In the genomic region with DNA sequence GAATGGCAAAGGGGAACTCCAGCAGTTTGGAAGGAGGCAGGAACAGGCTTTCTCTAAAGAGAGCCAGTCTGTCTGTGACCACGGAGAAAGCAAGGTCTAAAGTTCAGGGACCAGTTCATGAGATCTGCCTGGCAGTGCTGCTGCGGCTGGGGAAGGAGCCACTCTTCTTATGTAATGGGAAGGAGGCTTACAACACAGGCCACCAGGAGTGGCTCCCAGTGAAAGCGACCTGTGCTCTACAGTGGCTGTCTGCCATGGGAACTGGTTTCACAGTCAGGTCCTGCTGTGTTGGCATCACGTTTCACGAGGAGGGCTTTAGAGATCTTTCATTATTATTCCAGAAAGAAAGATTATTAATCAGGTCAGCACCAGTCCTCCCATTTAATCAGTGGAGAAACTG, we compare ENCODE assay signal across 1 cellular context.
TF ChIP-seq lines count a peak whose summit lies in the region.

No MANE protein-coding gene starts in this region.

TF ChIP-seq in HepG2, 621 proteins besides CTCF, POLR2A, EP300 and RAD21 (continued from another document and continues in another):
- TF ChIP-seq, protein P1, sequence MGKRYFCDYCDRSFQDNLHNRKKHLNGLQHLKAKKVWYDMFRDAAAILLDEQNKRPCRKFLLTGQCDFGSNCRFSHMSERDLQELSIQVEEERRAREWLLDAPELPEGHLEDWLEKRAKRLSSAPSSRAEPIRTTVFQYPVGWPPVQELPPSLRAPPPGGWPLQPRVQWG (CRISPR knock-in tag; IDR thresholded peaks at IDR 0.05; ENCODE audit: borderline replicate concordance, low read depth) = no peak
- TF ChIP-seq ZNF816 (CRISPR knock-in tag; IDR thresholded peaks at IDR 0.05; ENCODE audit: borderline replicate concordance) (no peak), TCF7L2 (IDR thresholded peaks at IDR 0.05; ENCODE audit: low read depth, low read length) (no peak), ZNF138 (CRISPR knock-in tag; IDR thresholded peaks at IDR 0.05; ENCODE audit: low read depth) (no peak), REPIN1 (CRISPR knock-in tag; IDR thresholded peaks at IDR 0.05; ENCODE audit: borderline replicate concordance, low read depth) (no peak), POLR2AphosphoS5 (IDR thresholded peaks at IDR 0.05; ENCODE audit: low read depth, low read length) (no peak), CENPX (CRISPR knock-in tag; IDR thresholded peaks at IDR 0.05) (no peak), ZNF841 (CRISPR knock-in tag; IDR thresholded peaks at IDR 0.05; ENCODE audit: borderline replicate concordance) (no peak), TBL1XR1 (IDR thresholded peaks at IDR 0.05; ENCODE audit: borderline replicate concordance, low read length, partially characterized antibody) (no peak), ZFP90 (CRISPR knock-in tag; IDR thresholded peaks at IDR 0.05; ENCODE audit: borderline replicate concordance) (no peak), RXRB (CRISPR knock-in tag; IDR thresholded peaks at IDR 0.05; ENCODE audit: borderline replicate concordance) (0 out of 2 replicates have a peak, but pooled peaks have one; percentile 23), ZNF326 (CRISPR knock-in tag; IDR thresholded peaks at IDR 0.05; ENCODE audit: borderline replicate concordance) (no peak), FOXA3 (CRISPR knock-in tag; IDR thresholded peaks at IDR 0.05) (0 out of 2 replicates have a peak, but pooled peaks have one; percentile 8), PRPF4 (IDR thresholded peaks at IDR 0.05; ENCODE audit: low read depth, low read length, poor library complexity, severe bottlenecking) (no peak), NR1H2 (CRISPR knock-in tag; IDR thresholded peaks at IDR 0.05; ENCODE audit: borderline replicate concordance, low read depth) (no peak), ZNF777 (CRISPR knock-in tag; IDR thresholded peaks at IDR 0.05) (no peak), ZNF883 (CRISPR knock-in tag; IDR thresholded peaks at IDR 0.05; ENCODE audit: not compliant biosample characterization) (no peak), ZBTB7A (CRISPR knock-in tag; IDR thresholded peaks at IDR 0.05) (no peak), TMF1 (CRISPR knock-in tag; IDR thresholded peaks at IDR 0.05; ENCODE audit: low read depth) (no peak), SALL1 (CRISPR knock-in tag; IDR thresholded peaks at IDR 0.05) (peak; percentile 24; the same call in 1 of the 2 replicates), ZNF367 (CRISPR knock-in tag; IDR thresholded peaks at IDR 0.05; ENCODE audit: borderline replicate concordance) (no peak), BORCS8-MEF2B (CRISPR knock-in tag; IDR thresholded peaks at IDR 0.05) (no peak), ESRRA (CRISPR knock-in tag; IDR thresholded peaks at IDR 0.05; ENCODE audit: low read depth) (no peak), HMG20A (CRISPR knock-in tag; IDR thresholded peaks at IDR 0.05; ENCODE audit: borderline replicate concordance) (peak; percentile 33; the same call in 1 of the 2 replicates), RELA (CRISPR knock-in tag; IDR thresholded peaks at IDR 0.05) (no peak), ZNF879 (CRISPR knock-in tag; IDR thresholded peaks at IDR 0.05) (no peak), CCAR2 (optimal IDR thresholded peaks at IDR 0.05; ENCODE audit: low read depth, low read length) (no peak), SALL2 (CRISPR knock-in tag; IDR thresholded peaks at IDR 0.05) (no peak), NKX3-1 (CRISPR knock-in tag; IDR thresholded peaks at IDR 0.05) (no peak)
- TF ChIP-seq, protein P2, sequence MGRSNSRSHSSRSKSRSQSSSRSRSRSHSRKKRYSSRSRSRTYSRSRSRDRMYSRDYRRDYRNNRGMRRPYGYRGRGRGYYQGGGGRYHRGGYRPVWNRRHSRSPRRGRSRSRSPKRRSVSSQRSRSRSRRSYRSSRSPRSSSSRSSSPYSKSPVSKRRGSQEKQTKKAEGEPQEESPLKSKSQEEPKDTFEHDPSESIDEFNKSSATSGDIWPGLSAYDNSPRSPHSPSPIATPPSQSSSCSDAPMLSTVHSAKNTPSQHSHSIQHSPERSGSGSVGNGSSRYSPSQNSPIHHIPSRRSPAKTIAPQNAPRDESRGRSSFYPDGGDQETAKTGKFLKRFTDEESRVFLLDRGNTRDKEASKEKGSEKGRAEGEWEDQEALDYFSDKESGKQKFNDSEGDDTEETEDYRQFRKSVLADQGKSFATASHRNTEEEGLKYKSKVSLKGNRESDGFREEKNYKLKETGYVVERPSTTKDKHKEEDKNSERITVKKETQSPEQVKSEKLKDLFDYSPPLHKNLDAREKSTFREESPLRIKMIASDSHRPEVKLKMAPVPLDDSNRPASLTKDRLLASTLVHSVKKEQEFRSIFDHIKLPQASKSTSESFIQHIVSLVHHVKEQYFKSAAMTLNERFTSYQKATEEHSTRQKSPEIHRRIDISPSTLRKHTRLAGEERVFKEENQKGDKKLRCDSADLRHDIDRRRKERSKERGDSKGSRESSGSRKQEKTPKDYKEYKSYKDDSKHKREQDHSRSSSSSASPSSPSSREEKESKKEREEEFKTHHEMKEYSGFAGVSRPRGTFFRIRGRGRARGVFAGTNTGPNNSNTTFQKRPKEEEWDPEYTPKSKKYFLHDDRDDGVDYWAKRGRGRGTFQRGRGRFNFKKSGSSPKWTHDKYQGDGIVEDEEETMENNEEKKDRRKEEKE (IDR thresholded peaks at IDR 0.05) = no peak
- TF ChIP-seq, protein P3, sequence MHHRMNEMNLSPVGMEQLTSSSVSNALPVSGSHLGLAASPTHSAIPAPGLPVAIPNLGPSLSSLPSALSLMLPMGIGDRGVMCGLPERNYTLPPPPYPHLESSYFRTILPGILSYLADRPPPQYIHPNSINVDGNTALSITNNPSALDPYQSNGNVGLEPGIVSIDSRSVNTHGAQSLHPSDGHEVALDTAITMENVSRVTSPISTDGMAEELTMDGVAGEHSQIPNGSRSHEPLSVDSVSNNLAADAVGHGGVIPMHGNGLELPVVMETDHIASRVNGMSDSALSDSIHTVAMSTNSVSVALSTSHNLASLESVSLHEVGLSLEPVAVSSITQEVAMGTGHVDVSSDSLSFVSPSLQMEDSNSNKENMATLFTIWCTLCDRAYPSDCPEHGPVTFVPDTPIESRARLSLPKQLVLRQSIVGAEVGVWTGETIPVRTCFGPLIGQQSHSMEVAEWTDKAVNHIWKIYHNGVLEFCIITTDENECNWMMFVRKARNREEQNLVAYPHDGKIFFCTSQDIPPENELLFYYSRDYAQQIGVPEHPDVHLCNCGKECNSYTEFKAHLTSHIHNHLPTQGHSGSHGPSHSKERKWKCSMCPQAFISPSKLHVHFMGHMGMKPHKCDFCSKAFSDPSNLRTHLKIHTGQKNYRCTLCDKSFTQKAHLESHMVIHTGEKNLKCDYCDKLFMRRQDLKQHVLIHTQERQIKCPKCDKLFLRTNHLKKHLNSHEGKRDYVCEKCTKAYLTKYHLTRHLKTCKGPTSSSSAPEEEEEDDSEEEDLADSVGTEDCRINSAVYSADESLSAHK (CRISPR knock-in tag; IDR thresholded peaks at IDR 0.05; ENCODE audit: borderline replicate concordance) = no peak
- TF ChIP-seq, protein P4, sequence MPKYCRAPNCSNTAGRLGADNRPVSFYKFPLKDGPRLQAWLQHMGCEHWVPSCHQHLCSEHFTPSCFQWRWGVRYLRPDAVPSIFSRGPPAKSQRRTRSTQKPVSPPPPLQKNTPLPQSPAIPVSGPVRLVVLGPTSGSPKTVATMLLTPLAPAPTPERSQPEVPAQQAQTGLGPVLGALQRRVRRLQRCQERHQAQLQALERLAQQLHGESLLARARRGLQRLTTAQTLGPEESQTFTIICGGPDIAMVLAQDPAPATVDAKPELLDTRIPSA (CRISPR knock-in tag; IDR thresholded peaks at IDR 0.05; ENCODE audit: borderline replicate concordance) = no peak
- TF ChIP-seq, protein P5, sequence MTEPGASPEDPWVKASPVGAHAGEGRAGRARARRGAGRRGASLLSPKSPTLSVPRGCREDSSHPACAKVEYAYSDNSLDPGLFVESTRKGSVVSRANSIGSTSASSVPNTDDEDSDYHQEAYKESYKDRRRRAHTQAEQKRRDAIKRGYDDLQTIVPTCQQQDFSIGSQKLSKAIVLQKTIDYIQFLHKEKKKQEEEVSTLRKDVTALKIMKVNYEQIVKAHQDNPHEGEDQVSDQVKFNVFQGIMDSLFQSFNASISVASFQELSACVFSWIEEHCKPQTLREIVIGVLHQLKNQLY (CRISPR knock-in tag; IDR thresholded peaks at IDR 0.05) = no peak
- TF ChIP-seq, protein P6, sequence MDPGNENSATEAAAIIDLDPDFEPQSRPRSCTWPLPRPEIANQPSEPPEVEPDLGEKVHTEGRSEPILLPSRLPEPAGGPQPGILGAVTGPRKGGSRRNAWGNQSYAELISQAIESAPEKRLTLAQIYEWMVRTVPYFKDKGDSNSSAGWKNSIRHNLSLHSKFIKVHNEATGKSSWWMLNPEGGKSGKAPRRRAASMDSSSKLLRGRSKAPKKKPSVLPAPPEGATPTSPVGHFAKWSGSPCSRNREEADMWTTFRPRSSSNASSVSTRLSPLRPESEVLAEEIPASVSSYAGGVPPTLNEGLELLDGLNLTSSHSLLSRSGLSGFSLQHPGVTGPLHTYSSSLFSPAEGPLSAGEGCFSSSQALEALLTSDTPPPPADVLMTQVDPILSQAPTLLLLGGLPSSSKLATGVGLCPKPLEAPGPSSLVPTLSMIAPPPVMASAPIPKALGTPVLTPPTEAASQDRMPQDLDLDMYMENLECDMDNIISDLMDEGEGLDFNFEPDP (CRISPR knock-in tag; conservative IDR thresholded peaks at IDR 0.05) = no peak
- TF ChIP-seq, protein P7, sequence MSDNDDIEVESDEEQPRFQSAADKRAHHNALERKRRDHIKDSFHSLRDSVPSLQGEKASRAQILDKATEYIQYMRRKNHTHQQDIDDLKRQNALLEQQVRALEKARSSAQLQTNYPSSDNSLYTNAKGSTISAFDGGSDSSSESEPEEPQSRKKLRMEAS (IDR thresholded peaks at IDR 0.05) = no peak
- TF ChIP-seq, protein P8, sequence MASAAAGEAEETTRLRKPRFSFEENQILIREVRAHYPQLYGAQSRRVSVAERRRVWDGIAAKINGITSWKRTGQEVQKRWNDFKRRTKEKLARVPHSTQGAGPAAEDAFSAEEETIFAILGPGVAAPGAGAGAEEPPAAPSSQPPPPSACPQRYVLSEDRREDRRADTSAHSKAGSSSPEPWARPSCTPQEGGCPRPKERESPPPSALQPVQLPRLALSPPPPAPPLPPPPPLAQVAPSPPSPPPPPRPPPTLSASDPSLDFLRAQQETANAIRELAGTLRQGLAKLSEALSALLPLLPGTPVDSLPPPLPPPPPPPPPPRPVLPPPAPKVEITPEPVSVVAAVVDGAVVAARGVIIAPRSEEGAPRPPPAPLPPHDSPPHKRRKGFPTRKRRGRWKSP (CRISPR knock-in tag; IDR thresholded peaks at IDR 0.05) = no peak
- TF ChIP-seq, protein P9, sequence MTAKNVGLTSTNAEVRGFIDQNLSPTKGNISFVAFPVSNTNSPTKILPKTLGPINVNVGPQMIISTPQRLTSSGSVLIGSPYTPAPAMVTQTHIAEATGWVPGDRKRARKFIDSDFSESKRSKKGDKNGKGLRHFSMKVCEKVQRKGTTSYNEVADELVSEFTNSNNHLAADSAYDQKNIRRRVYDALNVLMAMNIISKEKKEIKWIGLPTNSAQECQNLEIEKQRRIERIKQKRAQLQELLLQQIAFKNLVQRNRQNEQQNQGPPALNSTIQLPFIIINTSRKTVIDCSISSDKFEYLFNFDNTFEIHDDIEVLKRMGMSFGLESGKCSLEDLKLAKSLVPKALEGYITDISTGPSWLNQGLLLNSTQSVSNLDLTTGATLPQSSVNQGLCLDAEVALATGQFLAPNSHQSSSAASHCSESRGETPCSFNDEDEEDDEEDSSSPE (CRISPR knock-in tag; IDR thresholded peaks at IDR 0.05) = no peak
- TF ChIP-seq, protein P10, sequence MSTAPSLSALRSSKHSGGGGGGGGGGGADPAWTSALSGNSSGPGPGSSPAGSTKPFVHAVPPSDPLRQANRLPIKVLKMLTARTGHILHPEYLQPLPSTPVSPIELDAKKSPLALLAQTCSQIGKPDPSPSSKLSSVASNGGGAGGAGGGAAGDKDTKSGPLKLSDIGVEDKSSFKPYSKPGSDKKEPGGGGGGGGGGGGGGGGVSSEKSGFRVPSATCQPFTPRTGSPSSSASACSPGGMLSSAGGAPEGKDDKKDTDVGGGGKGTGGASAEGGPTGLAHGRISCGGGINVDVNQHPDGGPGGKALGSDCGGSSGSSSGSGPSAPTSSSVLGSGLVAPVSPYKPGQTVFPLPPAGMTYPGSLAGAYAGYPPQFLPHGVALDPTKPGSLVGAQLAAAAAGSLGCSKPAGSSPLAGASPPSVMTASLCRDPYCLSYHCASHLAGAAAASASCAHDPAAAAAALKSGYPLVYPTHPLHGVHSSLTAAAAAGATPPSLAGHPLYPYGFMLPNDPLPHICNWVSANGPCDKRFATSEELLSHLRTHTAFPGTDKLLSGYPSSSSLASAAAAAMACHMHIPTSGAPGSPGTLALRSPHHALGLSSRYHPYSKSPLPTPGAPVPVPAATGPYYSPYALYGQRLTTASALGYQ (CRISPR knock-in tag; IDR thresholded peaks at IDR 0.05) = no peak
- TF ChIP-seq, protein P11, sequence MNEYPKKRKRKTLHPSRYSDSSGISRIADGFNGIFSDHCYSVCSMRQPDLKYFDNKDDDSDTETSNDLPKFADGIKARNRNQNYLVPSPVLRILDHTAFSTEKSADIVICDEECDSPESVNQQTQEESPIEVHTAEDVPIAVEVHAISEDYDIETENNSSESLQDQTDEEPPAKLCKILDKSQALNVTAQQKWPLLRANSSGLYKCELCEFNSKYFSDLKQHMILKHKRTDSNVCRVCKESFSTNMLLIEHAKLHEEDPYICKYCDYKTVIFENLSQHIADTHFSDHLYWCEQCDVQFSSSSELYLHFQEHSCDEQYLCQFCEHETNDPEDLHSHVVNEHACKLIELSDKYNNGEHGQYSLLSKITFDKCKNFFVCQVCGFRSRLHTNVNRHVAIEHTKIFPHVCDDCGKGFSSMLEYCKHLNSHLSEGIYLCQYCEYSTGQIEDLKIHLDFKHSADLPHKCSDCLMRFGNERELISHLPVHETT (CRISPR knock-in tag; conservative IDR thresholded peaks at IDR 0.05) = no peak
- TF ChIP-seq, protein P12, sequence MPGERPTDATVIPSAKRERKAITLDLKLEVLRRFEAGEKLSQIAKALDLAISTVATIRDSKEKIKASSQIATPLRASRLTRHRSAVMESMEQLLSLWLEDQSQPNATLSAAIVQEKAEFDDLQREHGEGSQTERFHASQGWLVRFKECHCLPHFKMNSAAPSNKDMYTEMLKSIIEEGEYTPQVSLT (CRISPR knock-in tag; IDR thresholded peaks at IDR 0.05; ENCODE audit: borderline replicate concordance, low read depth) = no peak
- TF ChIP-seq, protein P13, sequence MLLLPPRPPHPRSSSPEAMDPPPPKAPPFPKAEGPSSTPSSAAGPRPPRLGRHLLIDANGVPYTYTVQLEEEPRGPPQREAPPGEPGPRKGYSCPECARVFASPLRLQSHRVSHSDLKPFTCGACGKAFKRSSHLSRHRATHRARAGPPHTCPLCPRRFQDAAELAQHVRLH (CRISPR knock-in tag; IDR thresholded peaks at IDR 0.05; ENCODE audit: borderline replicate concordance, low read depth) = no peak
- TF ChIP-seq, protein P14, sequence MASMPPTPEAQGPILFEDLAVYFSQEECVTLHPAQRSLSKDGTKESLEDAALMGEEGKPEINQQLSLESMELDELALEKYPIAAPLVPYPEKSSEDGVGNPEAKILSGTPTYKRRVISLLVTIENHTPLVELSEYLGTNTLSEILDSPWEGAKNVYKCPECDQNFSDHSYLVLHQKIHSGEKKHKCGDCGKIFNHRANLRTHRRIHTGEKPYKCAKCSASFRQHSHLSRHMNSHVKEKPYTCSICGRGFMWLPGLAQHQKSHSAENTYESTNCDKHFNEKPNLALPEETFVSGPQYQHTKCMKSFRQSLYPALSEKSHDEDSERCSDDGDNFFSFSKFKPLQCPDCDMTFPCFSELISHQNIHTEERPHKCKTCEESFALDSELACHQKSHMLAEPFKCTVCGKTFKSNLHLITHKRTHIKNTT (CRISPR knock-in tag; IDR thresholded peaks at IDR 0.05) = no peak
